ENCODE assay signal across 31 cellular contexts in the genomic region with DNA sequence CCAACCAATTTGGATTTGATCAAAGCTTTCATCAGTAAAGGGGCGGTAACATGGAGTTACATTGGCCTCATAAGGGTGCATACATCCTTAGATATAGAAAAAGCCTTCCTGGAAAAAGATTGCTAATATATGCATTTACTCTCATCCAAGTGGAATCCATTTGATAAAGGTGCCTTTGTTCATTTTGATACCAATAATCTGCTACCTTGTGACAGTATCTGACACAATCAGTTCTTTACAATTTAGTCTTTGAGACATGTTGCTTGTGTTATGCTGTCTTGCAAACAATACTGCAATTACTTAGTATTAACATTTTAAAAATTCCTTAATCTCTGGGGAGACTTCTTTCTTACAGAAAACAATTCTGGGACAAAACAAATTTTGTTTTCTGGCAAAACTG.
"Had no signal": no experiment of that assay in that cellular context is flagged by ENCODE, and none has a peak within 500 bp of the region (broad histone marks: within the 10 kb centered on the region; RNA-seq: fewer than 3 reads in every experiment).

No MANE protein-coding gene starts in this region.

- H3K36me3 Mint-ChIP-seq: activated CD4-positive, alpha-beta memory T cell treated with anti-CD3 and anti-CD28 coated beads for 36 hours; activated naive CD4-positive, alpha-beta T cell treated with anti-CD3 and anti-CD28 coated beads, Interleukin-2, amount 50 U/mL, for 72 hours; activated naive CD8-positive, alpha-beta T cell treated with anti-CD3 and anti-CD28 coated beads for 36 hours had no signal

- H3K27me3 Mint-ChIP-seq: activated B cell treated with CpG ODN at 0.5 μM for 24 hours; activated CD4-positive, alpha-beta memory T cell treated with anti-CD3 and anti-CD28 coated beads for 36 hours; activated CD4-positive, alpha-beta T cell treated with anti-CD3 and anti-CD28 coated beads, Interleukin-2, amount 10 ng/mL, durations not matched to agents 24 days and 14 days; activated naive CD8-positive, alpha-beta T cell treated with anti-CD3 and anti-CD28 coated beads for 36 hours; activated T-helper 17 cell treated with anti-CD3 and anti-CD28 coated beads, Interleukin-2, amount 50 U/mL, for 72 hours had no signal

- H3K27ac Mint-ChIP-seq: activated B cell treated with CpG ODN at 0.5 μM for 24 hours; activated CD4-positive, alpha-beta memory T cell treated with anti-CD3 and anti-CD28 coated beads for 36 hours; activated CD4-positive, alpha-beta T cell treated with anti-CD3 and anti-CD28 coated beads, Interleukin-2, amount 10 ng/mL, durations not matched to agents 24 days and 14 days; activated CD8-positive, alpha-beta T cell treated with anti-CD3 and anti-CD28 coated beads for 36 hours; activated naive CD4-positive, alpha-beta T cell treated with anti-CD3 and anti-CD28 coated beads for 36 hours; activated naive CD4-positive, alpha-beta T cell treated with anti-CD3 and anti-CD28 coated beads, Interleukin-2, amount 50 U/mL, for 72 hours; activated naive CD8-positive, alpha-beta T cell treated with anti-CD3 and anti-CD28 coated beads for 36 hours; activated T-cell treated with anti-CD3 and anti-CD28 coated beads, Interleukin-2, amount 50 U/mL, for 72 hours; activated T-helper 1 cell treated with anti-CD3 and anti-CD28 coated beads, Interleukin-12 subunit alpha, Interleukin-12 subunit beta, Interleukin-2, Interleukin-4 antibody, amounts not matched to agents 30 ng/mL and 10 ng/mL and 1 ng/mL, durations not matched to agents 14 hours and 24 hours and 36 hours; activated T-helper 17 cell treated with anti-CD3 and anti-CD28 coated beads, Interleukin-2, amount 50 U/mL, for 72 hours; T-helper 1 cell treated with Interleukin-12 subunit alpha and Interleukin-12 subunit beta and Interleukin-4 antibody, amounts not matched to agents 30 μg/mL and 1 μg/mL, for 36 hours; T-helper 2 cell treated with Interferon-gamma antibody and Interleukin-4, amounts not matched to agents 5 μg/mL and 100 μg/mL, for 36 hours had no signal

- H3K4me3 Mint-ChIP-seq: activated B cell treated with CpG ODN at 0.5 μM for 24 hours; activated CD4-positive, alpha-beta memory T cell treated with anti-CD3 and anti-CD28 coated beads for 36 hours; activated CD4-positive, alpha-beta T cell treated with anti-CD3 and anti-CD28 coated beads, Interleukin-2, amount 10 ng/mL, durations not matched to agents 24 days and 14 days; activated CD8-positive, alpha-beta T cell treated with anti-CD3 and anti-CD28 coated beads for 36 hours; activated naive CD4-positive, alpha-beta T cell treated with anti-CD3 and anti-CD28 coated beads for 36 hours; activated naive CD8-positive, alpha-beta T cell treated with anti-CD3 and anti-CD28 coated beads for 36 hours; activated T-cell treated with anti-CD3 and anti-CD28 coated beads, Interleukin-2, amount 50 U/mL, for 4 hours; activated T-cell treated with anti-CD3 and anti-CD28 coated beads, Interleukin-2, amount 50 U/mL, for 72 hours; activated T-helper 1 cell treated with anti-CD3 and anti-CD28 coated beads, Interleukin-12 subunit alpha, Interleukin-12 subunit beta, Interleukin-2, Interleukin-4 antibody, amounts not matched to agents 30 ng/mL and 10 ng/mL and 1 ng/mL, durations not matched to agents 14 hours and 24 hours and 36 hours; activated T-helper 17 cell treated with anti-CD3 and anti-CD28 coated beads, Interleukin-2, amount 50 U/mL, for 72 hours; T-helper 1 cell treated with Interleukin-12 subunit alpha and Interleukin-12 subunit beta and Interleukin-4 antibody, amounts not matched to agents 30 μg/mL and 1 μg/mL, for 36 hours; T-helper 2 cell treated with Interferon-gamma antibody and Interleukin-4, amounts not matched to agents 5 μg/mL and 100 μg/mL, for 36 hours had no signal

- DNase-seq: activated B cell treated with CpG ODN at 0.5 μM for 24 hours; activated CD4-positive, alpha-beta memory T cell treated with anti-CD3 and anti-CD28 coated beads for 36 hours; activated CD4-positive, alpha-beta T cell treated with anti-CD3 and anti-CD28 coated beads for 4 hours; activated CD4-positive, alpha-beta T cell treated with anti-CD3 and anti-CD28 coated beads, Interleukin-2, amount 10 ng/mL, durations not matched to agents 24 days and 14 days; activated CD4-positive, CD25-positive, alpha-beta regulatory T cell treated with anti-CD3 and anti-CD28 coated beads, Interleukin-2, amount 50 U/mL, for 72 hours; activated CD8-positive, alpha-beta memory T cell treated with anti-CD3 and anti-CD28 coated beads, Interleukin-2, amount 50 U/mL, for 4 hours; activated CD8-positive, alpha-beta T cell treated with anti-CD3 and anti-CD28 coated beads for 36 hours; activated effector memory CD4-positive, alpha-beta T cell treated with anti-CD3 and anti-CD28 coated beads, Interleukin-2, amount 50 U/mL, for 16 hours; activated gamma-delta T cell treated with Interleukin-2 at 50 U/mL for 16 hours; activated naive CD4-positive, alpha-beta T cell; activated naive CD4-positive, alpha-beta T cell treated with anti-CD3 and anti-CD28 coated beads for 36 hours; activated naive CD4-positive, alpha-beta T cell treated with anti-CD3 and anti-CD28 coated beads, Interleukin-2, amount 50 U/mL, for 16 hours; activated naive CD8-positive, alpha-beta T cell treated with anti-CD3 and anti-CD28 coated beads for 36 hours; activated T-cell treated with anti-CD3 and anti-CD28 coated beads for 4 hours; activated T-cell treated with anti-CD3 and anti-CD28 coated beads, Interleukin-2, amount 50 U/mL, for 1 hour; activated T-cell treated with anti-CD3 and anti-CD28 coated beads, Interleukin-2, amount 50 U/mL, for 4 hours; activated T-cell treated with anti-CD3 and anti-CD28 coated beads, Interleukin-2, amount 50 U/mL, for 72 hours; adrenal gland; amniotic stem cell; aorta; body of pancreas; brain microvascular endothelial cell; central memory CD4-positive, alpha-beta T cell; T-helper 1 cell; T-helper 2 cell; T-helper 9 cell had no signal

- H3K9me3 Mint-ChIP-seq: activated B cell treated with CpG ODN at 0.5 μM for 24 hours; activated CD4-positive, alpha-beta memory T cell treated with anti-CD3 and anti-CD28 coated beads for 36 hours; activated CD4-positive, alpha-beta T cell treated with anti-CD3 and anti-CD28 coated beads, Interleukin-2, amount 10 ng/mL, durations not matched to agents 24 days and 14 days; activated CD8-positive, alpha-beta T cell treated with anti-CD3 and anti-CD28 coated beads for 36 hours; activated naive CD4-positive, alpha-beta T cell treated with anti-CD3 and anti-CD28 coated beads for 36 hours; activated naive CD4-positive, alpha-beta T cell treated with anti-CD3 and anti-CD28 coated beads, Interleukin-2, amount 50 U/mL, for 72 hours; activated T-helper 1 cell treated with anti-CD3 and anti-CD28 coated beads, Interleukin-12 subunit alpha, Interleukin-12 subunit beta, Interleukin-2, Interleukin-4 antibody, amounts not matched to agents 30 ng/mL and 10 ng/mL and 1 ng/mL, durations not matched to agents 14 hours and 24 hours and 36 hours; activated T-helper 17 cell treated with anti-CD3 and anti-CD28 coated beads, Interleukin-2, amount 50 U/mL, for 72 hours; T-helper 1 cell treated with Interleukin-12 subunit alpha and Interleukin-12 subunit beta and Interleukin-4 antibody, amounts not matched to agents 30 μg/mL and 1 μg/mL, for 36 hours; T-helper 2 cell treated with Interferon-gamma antibody and Interleukin-4, amounts not matched to agents 5 μg/mL and 100 μg/mL, for 36 hours had no signal

- H3K4me1 Mint-ChIP-seq: activated B cell treated with CpG ODN at 0.5 μM for 24 hours; activated T-helper 17 cell treated with anti-CD3 and anti-CD28 coated beads, Interleukin-2, amount 50 U/mL, for 72 hours had no signal

- ATAC-seq: activated CD8-positive, alpha-beta T cell treated with anti-CD3 and anti-CD28 coated beads for 36 hours; activated naive CD4-positive, alpha-beta T cell treated with anti-CD3 and anti-CD28 coated beads, Interleukin-2, amount 50 U/mL, for 72 hours; activated T-cell treated with anti-CD3 and anti-CD28 coated beads, Interleukin-2, amount 50 U/mL, for 4 hours; activated T-cell treated with anti-CD3 and anti-CD28 coated beads, Interleukin-2, amount 50 U/mL, for 72 hours; activated T-helper 17 cell treated with anti-CD3 and anti-CD28 coated beads, Interleukin-2, amount 50 U/mL, for 72 hours; body of pancreas had no signal
